Comparison of ENCODE assay signal across 1 cellular context in the genomic region with DNA sequence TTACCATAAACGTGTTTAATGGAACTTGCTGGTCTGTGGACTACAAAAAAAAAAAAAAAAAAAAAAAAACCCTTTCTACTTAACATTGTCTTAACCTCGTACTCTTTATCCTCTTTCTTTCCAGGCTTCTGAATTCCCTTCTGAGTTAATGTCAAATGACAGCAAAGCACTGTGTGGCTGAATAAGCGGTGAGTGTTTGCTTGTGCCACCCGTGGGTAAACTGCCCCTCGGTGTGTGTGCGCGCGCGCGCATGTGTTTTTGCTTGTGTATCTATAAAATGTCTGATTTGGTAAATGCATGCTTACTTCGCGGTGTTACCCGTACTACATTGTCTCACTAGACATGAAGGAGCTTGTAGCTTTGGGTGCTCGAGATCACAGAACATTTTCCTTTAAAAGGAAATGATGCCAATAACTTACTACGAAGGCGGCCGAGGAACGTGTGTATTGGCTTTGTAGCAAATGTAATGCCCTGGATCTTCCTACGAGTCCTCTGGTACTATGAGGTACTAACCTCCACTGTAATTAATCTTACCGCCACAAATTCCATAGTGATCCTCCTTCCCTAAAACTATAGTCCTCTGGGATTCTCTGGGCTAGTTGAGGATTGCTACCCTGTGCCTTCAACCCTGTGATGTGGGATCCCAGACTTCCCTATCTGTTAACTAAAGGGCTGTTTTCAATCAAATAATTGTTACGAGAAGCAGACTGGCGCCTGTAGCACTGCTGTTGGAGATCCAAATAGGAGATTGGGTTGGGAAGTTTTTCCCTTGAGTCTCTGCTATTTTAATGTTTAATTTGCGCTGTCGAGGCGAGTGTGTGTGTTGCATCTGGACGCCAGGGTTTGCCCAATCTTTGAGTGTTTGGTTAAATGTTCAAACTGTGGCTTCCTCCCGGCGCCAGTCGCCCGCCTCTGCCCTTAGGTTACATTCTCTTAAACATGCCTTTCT.
TF ChIP-seq lines count a peak whose summit lies in the region.

No MANE protein-coding gene starts in this region.

TF ChIP-seq in K562, 482 proteins besides CTCF, POLR2A, EP300 and RAD21 (continued from another document and continues in another):
- no peak for TF ChIP-seq PKNOX1 (IDR thresholded peaks at IDR 0.05)
- no peak for TF ChIP-seq CREB3L1 (IDR thresholded peaks at IDR 0.05; ENCODE audit: borderline replicate concordance, low read depth)
- 0 out of 2 replicates have a peak, but pooled peaks have one; percentile 14 for TF ChIP-seq ARID4B (CRISPR knock-in tag; IDR thresholded peaks at IDR 0.05)
- TF ChIP-seq, protein P1, sequence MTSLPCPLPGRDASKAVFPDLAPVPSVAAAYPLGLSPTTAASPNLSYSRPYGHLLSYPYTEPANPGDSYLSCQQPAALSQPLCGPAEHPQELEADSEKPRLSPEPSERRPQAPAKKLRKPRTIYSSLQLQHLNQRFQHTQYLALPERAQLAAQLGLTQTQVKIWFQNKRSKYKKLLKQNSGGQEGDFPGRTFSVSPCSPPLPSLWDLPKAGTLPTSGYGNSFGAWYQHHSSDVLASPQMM (CRISPR knock-in tag; IDR thresholded peaks at IDR 0.05), result no peak
- no peak for TF ChIP-seq MCM2 (IDR thresholded peaks at IDR 0.05; ENCODE audit: low read depth)
- 0 out of 2 replicates have a peak, but pooled peaks have one; percentile 15 for TF ChIP-seq CREM (IDR thresholded peaks at IDR 0.05; ENCODE audit: low read depth)
- no peak for TF ChIP-seq SIRT6 (IDR thresholded peaks at IDR 0.05; ENCODE audit: low read depth, low read length)
- TF ChIP-seq, protein P2, sequence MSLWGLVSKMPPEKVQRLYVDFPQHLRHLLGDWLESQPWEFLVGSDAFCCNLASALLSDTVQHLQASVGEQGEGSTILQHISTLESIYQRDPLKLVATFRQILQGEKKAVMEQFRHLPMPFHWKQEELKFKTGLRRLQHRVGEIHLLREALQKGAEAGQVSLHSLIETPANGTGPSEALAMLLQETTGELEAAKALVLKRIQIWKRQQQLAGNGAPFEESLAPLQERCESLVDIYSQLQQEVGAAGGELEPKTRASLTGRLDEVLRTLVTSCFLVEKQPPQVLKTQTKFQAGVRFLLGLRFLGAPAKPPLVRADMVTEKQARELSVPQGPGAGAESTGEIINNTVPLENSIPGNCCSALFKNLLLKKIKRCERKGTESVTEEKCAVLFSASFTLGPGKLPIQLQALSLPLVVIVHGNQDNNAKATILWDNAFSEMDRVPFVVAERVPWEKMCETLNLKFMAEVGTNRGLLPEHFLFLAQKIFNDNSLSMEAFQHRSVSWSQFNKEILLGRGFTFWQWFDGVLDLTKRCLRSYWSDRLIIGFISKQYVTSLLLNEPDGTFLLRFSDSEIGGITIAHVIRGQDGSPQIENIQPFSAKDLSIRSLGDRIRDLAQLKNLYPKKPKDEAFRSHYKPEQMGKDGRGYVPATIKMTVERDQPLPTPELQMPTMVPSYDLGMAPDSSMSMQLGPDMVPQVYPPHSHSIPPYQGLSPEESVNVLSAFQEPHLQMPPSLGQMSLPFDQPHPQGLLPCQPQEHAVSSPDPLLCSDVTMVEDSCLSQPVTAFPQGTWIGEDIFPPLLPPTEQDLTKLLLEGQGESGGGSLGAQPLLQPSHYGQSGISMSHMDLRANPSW (CRISPR knock-in tag; IDR thresholded peaks at IDR 0.05), result no peak
- no peak; the same call in 1 of the 2 replicates for TF ChIP-seq MAX (CRISPR knock-in tag; IDR thresholded peaks at IDR 0.05)
- TF ChIP-seq, protein P3, sequence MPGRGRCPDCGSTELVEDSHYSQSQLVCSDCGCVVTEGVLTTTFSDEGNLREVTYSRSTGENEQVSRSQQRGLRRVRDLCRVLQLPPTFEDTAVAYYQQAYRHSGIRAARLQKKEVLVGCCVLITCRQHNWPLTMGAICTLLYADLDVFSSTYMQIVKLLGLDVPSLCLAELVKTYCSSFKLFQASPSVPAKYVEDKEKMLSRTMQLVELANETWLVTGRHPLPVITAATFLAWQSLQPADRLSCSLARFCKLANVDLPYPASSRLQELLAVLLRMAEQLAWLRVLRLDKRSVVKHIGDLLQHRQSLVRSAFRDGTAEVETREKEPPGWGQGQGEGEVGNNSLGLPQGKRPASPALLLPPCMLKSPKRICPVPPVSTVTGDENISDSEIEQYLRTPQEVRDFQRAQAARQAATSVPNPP (IDR thresholded peaks at IDR 0.05; ENCODE audit: borderline replicate concordance, insufficient read depth, insufficient read length), result no peak
- no peak for TF ChIP-seq LARP7 (IDR thresholded peaks at IDR 0.05)
- TF ChIP-seq BRCA1 (IDR thresholded peaks at IDR 0.05), result no peak
- TF ChIP-seq BRCA1 (CRISPR knock-in tag; IDR thresholded peaks at IDR 0.05), result no peak
- TF ChIP-seq SMAD1 (IDR thresholded peaks at IDR 0.05; ENCODE audit: low read depth, low read length, partially characterized antibody), result no peak
- TF ChIP-seq BACH1 (tag; IDR thresholded peaks at IDR 0.05), result no peak
- no peak for TF ChIP-seq ZNF165 (CRISPR knock-in tag; IDR thresholded peaks at IDR 0.05; ENCODE audit: borderline replicate concordance)
- no peak for TF ChIP-seq GABPB1 (CRISPR knock-in tag; IDR thresholded peaks at IDR 0.05)
- TF ChIP-seq ZNF3 (CRISPR knock-in tag; IDR thresholded peaks at IDR 0.05), result no peak
- TF ChIP-seq RERE (CRISPR knock-in tag; IDR thresholded peaks at IDR 0.05; ENCODE audit: borderline replicate concordance), result no peak
- TF ChIP-seq ELF4 (CRISPR knock-in tag; IDR thresholded peaks at IDR 0.05), result no peak
- no peak for TF ChIP-seq STAG1 (CRISPR knock-in tag; IDR thresholded peaks at IDR 0.05; ENCODE audit: borderline replicate concordance)
- no peak for TF ChIP-seq FOXA3 (CRISPR knock-in tag; conservative IDR thresholded peaks at IDR 0.05 in 1 of 2, IDR thresholded peaks at IDR 0.05 in 1 of 2)
